Comparison of ENCODE assay signal across 29 cellular contexts in the genomic region with DNA sequence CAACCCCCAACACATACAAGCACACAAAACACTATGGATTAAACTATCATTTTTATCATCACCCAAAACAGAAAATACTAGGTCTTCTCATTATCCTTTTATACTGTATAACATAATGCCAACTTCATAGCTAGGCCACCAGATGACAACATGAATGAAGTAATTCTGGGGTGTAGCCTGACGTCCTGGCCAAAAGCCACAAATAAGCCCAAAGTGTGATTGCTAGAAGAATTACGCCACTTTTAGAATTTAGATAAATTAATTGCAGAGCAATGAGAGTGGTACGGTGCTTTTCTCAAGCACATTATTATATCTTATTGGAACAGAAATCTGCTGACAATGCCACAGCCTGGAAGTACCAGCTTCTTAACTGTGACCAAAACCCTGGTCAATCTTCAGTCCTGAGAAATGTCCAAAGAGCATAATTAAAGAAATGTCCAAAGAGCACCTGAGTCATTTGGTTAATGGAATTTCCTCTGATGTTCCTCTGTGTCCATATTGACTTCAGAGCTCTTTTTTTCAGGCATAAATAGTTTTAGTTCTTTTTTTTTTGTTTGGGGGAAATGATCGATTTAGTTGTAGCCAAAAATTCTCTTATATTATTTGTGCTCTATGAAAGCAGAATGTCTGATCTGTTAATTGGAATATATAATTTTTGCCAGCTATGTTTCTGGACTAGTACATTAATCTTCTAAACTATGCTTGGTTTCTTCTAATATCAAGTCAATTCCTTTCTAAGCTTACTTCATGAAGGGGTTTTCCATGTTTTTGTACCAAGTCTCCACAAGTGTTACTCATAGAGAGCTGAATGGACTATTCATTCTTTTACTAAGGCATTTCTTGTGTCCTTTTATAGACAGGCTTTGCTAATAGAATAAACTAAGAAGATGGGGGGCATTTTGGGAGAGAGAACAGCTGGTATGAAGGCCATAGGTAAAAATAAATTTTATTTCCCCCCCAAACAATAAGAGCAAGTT.
DNase-seq lines count a peak whose midpoint lies in the region; ATAC-seq and TF ChIP-seq lines count a peak whose summit lies in the region.
"Had no signal": no experiment of that assay in that cellular context is flagged by ENCODE, and none has a peak within 500 bp of the region (broad histone marks: within the 10 kb centered on the region; RNA-seq: fewer than 3 reads in every experiment).

No MANE protein-coding gene starts in this region.

- no peaks in the 10 kb centered on the region for H3K4me1 Mint-ChIP-seq in activated naive CD8-positive, alpha-beta T cell treated with anti-CD3 and anti-CD28 coated beads for 36 hours
- H3K4me1 Mint-ChIP-seq: activated CD4-positive, alpha-beta T cell treated with anti-CD3 and anti-CD28 coated beads, Interleukin-2, amount 10 ng/mL, durations not matched to agents 24 days and 14 days; stimulated activated effector memory CD8-positive, alpha-beta T cell treated with anti-CD3 and anti-CD28 coated beads, Interleukin-12 subunit alpha, Interleukin-12 subunit beta, amount 100 ng/mL, for 72 hours had no signal

- H3K27me3 Mint-ChIP-seq in activated naive CD8-positive, alpha-beta T cell treated with anti-CD3 and anti-CD28 coated beads for 36 hours, result peaks cover 13% of the 10 kb centered on the region
- H3K27me3 Mint-ChIP-seq: activated CD4-positive, alpha-beta T cell treated with anti-CD3 and anti-CD28 coated beads, Interleukin-2, amount 10 ng/mL, durations not matched to agents 24 days and 14 days; progenitor cell of endocrine pancreas had no signal

- no peaks in the 10 kb centered on the region for H3K36me3 Mint-ChIP-seq in activated naive CD8-positive, alpha-beta T cell treated with anti-CD3 and anti-CD28 coated beads for 36 hours
- H3K36me3 Mint-ChIP-seq: activated naive CD8-positive, alpha-beta T cell; stimulated activated effector memory CD8-positive, alpha-beta T cell treated with anti-CD3 and anti-CD28 coated beads, Interleukin-12 subunit alpha, Interleukin-12 subunit beta, amount 100 ng/mL, for 72 hours; type B pancreatic cell had no signal

- peak overlapping the region; percentile 51 for H3K4me2 ChIP-seq in osteoblast (ENCODE audit: insufficient read depth, low read length)

- ATAC-seq in foreskin keratinocyte, result peak; percentile 35
- ATAC-seq in HG03571 (IDR thresholded peaks at IDR 0.05; ENCODE audit: unreplicated experiment), result no peak
- ATAC-seq: esophagus mucosa; gastrocnemius medialis; left colon; stimulated activated effector memory CD8-positive, alpha-beta T cell treated with anti-CD3 and anti-CD28 coated beads, Interleukin-12 subunit alpha, Interleukin-12 subunit beta, amount 100 ng/mL, for 72 hours had no signal

- H3K79me2 ChIP-seq in osteoblast (ENCODE audit: insufficient read depth, low read length), result no peaks in the 10 kb centered on the region

- H3K4me1 ChIP-seq in foreskin keratinocyte (no peaks in the 10 kb centered on the region), osteoblast (ENCODE audit: insufficient read depth, low read length) (peaks cover 25% of the 10 kb centered on the region)
- H3K4me1 ChIP-seq: gastrocnemius medialis, Peyer's patch, SJSA1 had no signal

- H3K27ac ChIP-seq in foreskin keratinocyte (no peak overlapping the region), osteoblast (ENCODE audit: low read depth, low read length) (peak overlapping the region; percentile 51)
- H3K27ac ChIP-seq: BLaER1 treated with 17β-estradiol and CSF1 and Interleukin-3, amounts not matched to agents 10 nM and 100 nM; gastrocnemius medialis; Peyer's patch; SJSA1 had no signal

- peaks cover 5% of the 10 kb centered on the region for H3K9me3 Mint-ChIP-seq in activated naive CD8-positive, alpha-beta T cell treated with anti-CD3 and anti-CD28 coated beads for 36 hours
- H3K9me3 Mint-ChIP-seq: activated CD4-positive, alpha-beta T cell treated with anti-CD3 and anti-CD28 coated beads, Interleukin-2, amount 10 ng/mL, durations not matched to agents 24 days and 14 days; type B pancreatic cell had no signal

- H3K36me3 ChIP-seq in osteoblast (ENCODE audit: insufficient read depth, low read length), result no peaks in the 10 kb centered on the region
- H3K36me3 ChIP-seq: BLaER1 treated with 17β-estradiol and CSF1 and Interleukin-3, amounts not matched to agents 10 nM and 100 nM; gastrocnemius medialis; Peyer's patch; SJSA1 had no signal

- H3K27me3 ChIP-seq in foreskin keratinocyte, result no peaks in the 10 kb centered on the region
- no peaks in the 10 kb centered on the region for H3K27me3 ChIP-seq in osteoblast (ENCODE audit: insufficient read depth, low read length)
- H3K27me3 ChIP-seq: BLaER1 treated with 17β-estradiol and CSF1 and Interleukin-3, amounts not matched to agents 10 nM and 100 nM; gastrocnemius medialis; Peyer's patch; SJSA1 had no signal

- H3K9me3 ChIP-seq in osteoblast (ENCODE audit: low read depth, low read length), result no peaks in the 10 kb centered on the region
- H3K9me3 ChIP-seq: BLaER1 treated with 17β-estradiol and CSF1 and Interleukin-3, amounts not matched to agents 10 nM and 100 nM; gastrocnemius medialis; Peyer's patch; SJSA1 had no signal

- H4K20me1 ChIP-seq in osteoblast (ENCODE audit: insufficient read depth, low read length), result no peaks in the 10 kb centered on the region
- H4K20me1 ChIP-seq: BLaER1 treated with 17β-estradiol and CSF1 and Interleukin-3, amounts not matched to agents 10 nM and 100 nM had no signal

- H3K27ac Mint-ChIP-seq in activated naive CD8-positive, alpha-beta T cell treated with anti-CD3 and anti-CD28 coated beads for 36 hours, result no peak overlapping the region
- H3K27ac Mint-ChIP-seq: activated CD4-positive, alpha-beta T cell treated with anti-CD3 and anti-CD28 coated beads, Interleukin-2, amount 10 ng/mL, durations not matched to agents 24 days and 14 days; activated naive CD8-positive, alpha-beta T cell; progenitor cell of endocrine pancreas; stimulated activated effector memory CD8-positive, alpha-beta T cell treated with anti-CD3 and anti-CD28 coated beads, Interleukin-12 subunit alpha, Interleukin-12 subunit beta, amount 100 ng/mL, for 72 hours; type B pancreatic cell had no signal

- H3K4me3 Mint-ChIP-seq in activated naive CD8-positive, alpha-beta T cell treated with anti-CD3 and anti-CD28 coated beads for 36 hours, result no peak overlapping the region
- H3K4me3 Mint-ChIP-seq: activated CD4-positive, alpha-beta T cell treated with anti-CD3 and anti-CD28 coated beads, Interleukin-2, amount 10 ng/mL, durations not matched to agents 24 days and 14 days; activated naive CD8-positive, alpha-beta T cell; stimulated activated effector memory CD8-positive, alpha-beta T cell treated with anti-CD3 and anti-CD28 coated beads, Interleukin-12 subunit alpha, Interleukin-12 subunit beta, amount 100 ng/mL, for 72 hours; type B pancreatic cell had no signal

- TF ChIP-seq CTCF in foreskin keratinocyte (conservative IDR thresholded peaks at IDR 0.05) (no peak), osteoblast (IDR thresholded peaks at IDR 0.05; ENCODE audit: extremely low read depth, low read depth, low read length) (no peak)

- H3K4me3 ChIP-seq in osteoblast (ENCODE audit: insufficient read depth, low read length), result no peak overlapping the region
- H3K4me3 ChIP-seq: BLaER1 treated with 17β-estradiol and CSF1 and Interleukin-3, amounts not matched to agents 10 nM and 100 nM; gastrocnemius medialis; Peyer's patch; SJSA1 had no signal

- no peak overlapping the region for H2AFZ ChIP-seq in osteoblast (ENCODE audit: low read length)

- peak; percentile 27 for DNase-seq in EL
- peak; percentile 16 for DNase-seq in RPMI7951 (ENCODE audit: low read depth)
- peak; percentile 13 to 15 for DNase-seq in foreskin keratinocyte
- no peak for DNase-seq in osteoblast (ENCODE audit: insufficient read length, low spot score, missing footprints)
- DNase-seq in glomerular visceral epithelial cell (ENCODE audit: extremely low spot score), result no peak
- DNase-seq in NCI-H345 (lab: John Stamatoyannopoulos, UW), result no peak
- DNase-seq in activated naive CD8-positive, alpha-beta T cell treated with anti-CD3 and anti-CD28 coated beads for 36 hours, result no peak
- DNase-seq: activated CD4-positive, alpha-beta T cell treated with anti-CD3 and anti-CD28 coated beads, Interleukin-2, amount 10 ng/mL, durations not matched to agents 24 days and 14 days; activated effector memory CD4-positive, alpha-beta T cell treated with anti-CD3 and anti-CD28 coated beads, Interleukin-2, amount 50 U/mL, for 16 hours; activated T-cell treated with anti-CD3 and anti-CD28 coated beads, Interleukin-2, amount 50 U/mL, for 1 hour; anterior cingulate cortex; central memory CD4-positive, alpha-beta T cell; gastrocnemius medialis; GDM1; HCEC 1CT; hippocampal formation; left colon; MV-4-11; NCI-H1436 treated with DMSO at 0.1 percent for 48 hours; Peyer's patch; T-helper 9 cell had no signal

Comparison
In these comparisons a context has a peak if more than half of its experiments do, and no peak if none do; other contexts are left out.
1. DNase-seq: peak in EL (single experiment), RPMI7951 (single experiment) and foreskin keratinocyte (2 of 2); none in osteoblast (single experiment), glomerular visceral epithelial cell (single experiment), NCI-H345 (single experiment) and activated naive CD8-positive, alpha-beta T cell treated with anti-CD3 and anti-CD28 coated beads for 36 hours (single experiment).